ENCODE assay signal across 17 cellular contexts in the genomic region with DNA sequence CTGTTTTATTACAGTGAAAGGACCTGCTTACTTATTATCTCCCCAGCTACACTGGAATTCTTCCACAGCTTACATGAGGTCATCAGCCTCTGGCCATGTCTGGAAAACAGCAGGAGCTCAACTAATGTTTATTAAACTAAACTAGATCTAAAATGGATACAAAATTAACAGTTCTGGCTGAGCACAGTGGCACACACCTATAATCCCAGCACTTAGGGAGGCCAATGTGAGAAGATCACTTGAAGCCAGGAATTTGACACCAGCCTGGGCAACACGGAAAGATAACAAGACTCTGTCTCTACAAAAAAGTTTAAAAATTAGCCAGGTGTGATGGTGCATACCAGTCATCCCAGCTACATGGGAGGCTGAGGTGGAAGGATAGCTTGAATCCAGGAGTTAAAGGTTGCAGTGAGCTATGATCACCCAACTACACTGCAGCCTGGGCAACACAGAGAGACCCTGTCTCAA.
DNase-seq lines count a peak whose midpoint lies in the region; ATAC-seq, FAIRE-seq and TF ChIP-seq lines count a peak whose summit lies in the region.
"Had no signal": no experiment of that assay in that cellular context is flagged by ENCODE, and none has a peak within 500 bp of the region (broad histone marks: within the 10 kb centered on the region; RNA-seq: fewer than 3 reads in every experiment).

No MANE protein-coding gene starts in this region.

- ATAC-seq in A549 (peak in 1 of 2 experiments; percentile 14; a peak in 1 of 6 replicates), body of pancreas (peak; percentile 16), right lobe of liver (peak; percentile 48 to 70 (median 61)), HG03354 (IDR thresholded peaks at IDR 0.05; ENCODE audit: poor library complexity, severe bottlenecking, unreplicated experiment) (no peak), T-helper 17 cell (no peak)

- H3K4me1 ChIP-seq in A549 (peaks cover 51% of the 10 kb centered on the region), HEK293 (ENCODE audit: control insufficient read depth, insufficient read depth, low read length) (peaks cover 12% of the 10 kb centered on the region), body of pancreas (peaks cover 68% of the 10 kb centered on the region), right lobe of liver (peaks cover 0 to 18% (median 2%) of the 10 kb centered on the region in 4 donors)
- H3K4me1 ChIP-seq: uterus had no signal

- in situ Hi-C loops in GM13977 (cut with MboI; ENCODE audit: low pct_unique_long_range_greater_than_20kb, low sequenced_read_pairs, unreplicated experiment), result loop anchor here (10.0 kb wide), 1 partner anchor 218 kb away; the partner anchor contains the start of gene MARCKS

- intact Hi-C loops in body of pancreas (cut with DNase I), result no loop called here
- intact Hi-C loops in right lobe of liver (cut with DNase I), result no loop called here

- H3K27me3 Mint-ChIP-seq in T-helper 17 cell, result no peaks in the 10 kb centered on the region

- DNase-seq in A549 (ENCODE audit: low read depth in 1 of 2, low spot score in 1 of 2) (peak in 1 of 2 experiments; percentile 35), body of pancreas (peak in 1 of 4 donors; percentile 15), right lobe of liver (no peak), T-helper 1 cell (no peak), GM13977 (ENCODE audit: low spot score) (no peak), T-helper 17 cell (no peak)
- DNase-seq: activated CD4-positive, alpha-beta T cell treated with anti-CD3 and anti-CD28 coated beads for 48 hours; GDM1; head of caudate nucleus; left ventricle myocardium inferior; NCI-H2029; SW 1271; uterus had no signal

- TF ChIP-seq EP300 in A549 (IDR thresholded peaks at IDR 0.05), result no peak

- no peak overlapping the region for H3K4me3 Mint-ChIP-seq in T-helper 17 cell
- H3K4me3 Mint-ChIP-seq: neural crest cell had no signal

- H3K4me2 ChIP-seq in A549, result peak overlapping the region; percentile 49

- TF ChIP-seq RAD21 in A549 (conservative IDR thresholded peaks at IDR 0.05 in 1 of 2, IDR thresholded peaks at IDR 0.05 in 1 of 2), result 0 out of 5 replicates have a peak, but pooled peaks of 1 of the 2 experiments have one; percentile 15

- peaks cover 9% of the 10 kb centered on the region for H3K4me1 Mint-ChIP-seq in T-helper 17 cell

- no peak for FAIRE-seq in A549 (lab: Jason Lieb, UNC)

- no peaks in the 10 kb centered on the region for H3K9me3 ChIP-seq in A549
- no peaks in the 10 kb centered on the region for H3K9me3 ChIP-seq in HEK293 (ENCODE audit: control insufficient read depth, insufficient read depth, low read depth, low read length)
- H3K9me3 ChIP-seq in body of pancreas, result no peaks in the 10 kb centered on the region
- H3K9me3 ChIP-seq in right lobe of liver, result no peaks in the 10 kb centered on the region
- H3K9me3 ChIP-seq in T-helper 17 cell (ENCODE audit: control insufficient read depth, low read length, poor library complexity, severe bottlenecking), result no peaks in the 10 kb centered on the region
- H3K9me3 ChIP-seq: ascending aorta, left ventricle myocardium inferior, uterus had no signal

- TF ChIP-seq POLR2A in A549 (IDR thresholded peaks at IDR 0.05; ENCODE audit: low read length), result no peak
- TF ChIP-seq POLR2A in body of pancreas (IDR thresholded peaks at IDR 0.05), result no peak
- no peak for TF ChIP-seq POLR2A in right lobe of liver (IDR thresholded peaks at IDR 0.05)

- H3K27ac ChIP-seq in A549 (peak overlapping the region; percentile 72 to 73), HEK293 (ENCODE audit: extremely low read depth, low read depth, low read length) (no peak overlapping the region), body of pancreas (peak overlapping the region in 3 of 4 donors; percentile 11 to 75 (median 74)), right lobe of liver (peak overlapping the region in 1 of 3 donors; percentile 30)
- H3K27ac ChIP-seq: ascending aorta, left ventricle myocardium inferior, uterus had no signal

- H3K36me3 Mint-ChIP-seq in T-helper 17 cell (ENCODE audit: low read depth), result no peaks in the 10 kb centered on the region

- no peak overlapping the region for H3K27ac Mint-ChIP-seq in T-helper 17 cell

- POLR2A ChIA-PET in A549 (lab: Yijun Ruan, JAX) (interaction anchor here (0.6 kb wide), 1 partner anchor 125 kb away, joined by 8 read pairs; no protein-coding TSS in a partner anchor), HEK293 (lab: Yijun Ruan, JAX) (interaction anchor here (0.6 to 1.3 kb wide), 6 partner anchors 9 to 1355 kb away, joined by 3 to 8 read pairs (median 3); no protein-coding TSS in a partner anchor)

- no peak for TF ChIP-seq CTCF in A549 (IDR thresholded peaks at IDR 0.05)
- no peak for TF ChIP-seq CTCF in HEK293 (tag by site-specific recombination; IDR thresholded peaks at IDR 0.05)
- no peak for TF ChIP-seq CTCF in body of pancreas (IDR thresholded peaks at IDR 0.05)
- TF ChIP-seq CTCF in right lobe of liver (IDR thresholded peaks at IDR 0.05), result no peak
- TF ChIP-seq CTCF in GM13977 (IDR thresholded peaks at IDR 0.05; ENCODE audit: extremely low read depth, insufficient read depth, missing control alignments), result no peak

- 8% methylated on average over 1 of the region's 1 CpG for WGBS in A549 (ENCODE audit: missing lambda C conversion rate)
- WGBS in body of pancreas, 2 donors, result 11 to 28% methylated on average over 1 of the region's 1 CpG
- WGBS in right lobe of liver (ENCODE audit: insufficient coverage, low coverage, low lambda C conversion rate, missing lambda C conversion rate), result 13% methylated on average over 1 of the region's 1 CpG

- H3K36me3 ChIP-seq in HEK293 (ENCODE audit: control insufficient read depth in 2 of 2, insufficient read depth in 1 of 2, low read length in 2 of 2) (no peaks in the 10 kb centered on the region), body of pancreas (replicated peaks in 1 of 2; ENCODE audit: insufficient read depth in 1 of 2, low read depth in 2 of 2) (no peaks in the 10 kb centered on the region), right lobe of liver (no peaks in the 10 kb centered on the region)
- H3K36me3 ChIP-seq: ascending aorta, left ventricle myocardium inferior, uterus had no signal

- CTCF ChIA-PET in A549 (lab: Yijun Ruan, JAX), result interaction anchor here (1.2 to 2.1 kb wide), 2 partner anchors 10 to 222 kb away, joined by 3 to 5 read pairs; no protein-coding TSS in a partner anchor
- CTCF ChIA-PET in HEK293 (lab: Yijun Ruan, JAX), result interaction anchor here (0.5 to 1.2 kb wide), 6 partner anchors 9 to 1105 kb away, joined by 3 to 4 read pairs (median 3); no protein-coding TSS in a partner anchor

- H3K4me3 ChIP-seq in A549 (no peak overlapping the region), HEK293 (ENCODE audit: low read depth, low read length) (no peak overlapping the region), body of pancreas (no peak overlapping the region), right lobe of liver (no peak overlapping the region)
- H3K4me3 ChIP-seq: ascending aorta, left ventricle myocardium inferior, uterus had no signal

- no peaks in the 10 kb centered on the region for H3K27me3 ChIP-seq in body of pancreas
- no peaks in the 10 kb centered on the region for H3K27me3 ChIP-seq in right lobe of liver
- H3K27me3 ChIP-seq: ascending aorta, uterus had no signal

TF ChIP-seq in A549, 52 proteins besides CTCF, POLR2A, EP300 and RAD21:
- TF ChIP-seq CHD4 (IDR thresholded peaks at IDR 0.05; ENCODE audit: borderline replicate concordance), result no peak
- TF ChIP-seq, protein P1, sequence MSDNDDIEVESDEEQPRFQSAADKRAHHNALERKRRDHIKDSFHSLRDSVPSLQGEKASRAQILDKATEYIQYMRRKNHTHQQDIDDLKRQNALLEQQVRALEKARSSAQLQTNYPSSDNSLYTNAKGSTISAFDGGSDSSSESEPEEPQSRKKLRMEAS (IDR thresholded peaks at IDR 0.05), result peak; percentile 32; the same call in 1 of the 2 replicates
- TF ChIP-seq JUN (IDR thresholded peaks at IDR 0.05), result no peak
- no peak for TF ChIP-seq ESRRA (IDR thresholded peaks at IDR 0.05; ENCODE audit: borderline replicate concordance, low read length)

TF ChIP-seq in HEK293, 187 proteins besides CTCF, POLR2A, EP300 and RAD21 (continues in another document):
- TF ChIP-seq YY1 (tag by site-specific recombination; IDR thresholded peaks at IDR 0.05) (0 out of 2 replicates have a peak, but pooled peaks have one; percentile 36), MZF1 (tag by site-specific recombination; IDR thresholded peaks at IDR 0.05; ENCODE audit: borderline replicate concordance) (peak; percentile 74; the same call in 1 of the 2 replicates), ZNF843 (tag by site-specific recombination; IDR thresholded peaks at IDR 0.05) (peak; percentile 93), ZNF324 (tag by site-specific recombination; IDR thresholded peaks at IDR 0.05) (no peak), KLF7 (tag by site-specific recombination; IDR thresholded peaks at IDR 0.05; ENCODE audit: borderline replicate concordance) (peak; percentile 40; the same call in 1 of the 2 replicates), OVOL3 (tag by site-specific recombination; IDR thresholded peaks at IDR 0.05) (peak; percentile 80; the same call in 1 of the 2 replicates), ZBTB17 (tag by site-specific recombination; IDR thresholded peaks at IDR 0.05) (peak; percentile 51), IKZF3 (tag by site-specific recombination; IDR thresholded peaks at IDR 0.05) (peak; percentile 58; the same call in 1 of the 2 replicates)
- TF ChIP-seq, protein P2, sequence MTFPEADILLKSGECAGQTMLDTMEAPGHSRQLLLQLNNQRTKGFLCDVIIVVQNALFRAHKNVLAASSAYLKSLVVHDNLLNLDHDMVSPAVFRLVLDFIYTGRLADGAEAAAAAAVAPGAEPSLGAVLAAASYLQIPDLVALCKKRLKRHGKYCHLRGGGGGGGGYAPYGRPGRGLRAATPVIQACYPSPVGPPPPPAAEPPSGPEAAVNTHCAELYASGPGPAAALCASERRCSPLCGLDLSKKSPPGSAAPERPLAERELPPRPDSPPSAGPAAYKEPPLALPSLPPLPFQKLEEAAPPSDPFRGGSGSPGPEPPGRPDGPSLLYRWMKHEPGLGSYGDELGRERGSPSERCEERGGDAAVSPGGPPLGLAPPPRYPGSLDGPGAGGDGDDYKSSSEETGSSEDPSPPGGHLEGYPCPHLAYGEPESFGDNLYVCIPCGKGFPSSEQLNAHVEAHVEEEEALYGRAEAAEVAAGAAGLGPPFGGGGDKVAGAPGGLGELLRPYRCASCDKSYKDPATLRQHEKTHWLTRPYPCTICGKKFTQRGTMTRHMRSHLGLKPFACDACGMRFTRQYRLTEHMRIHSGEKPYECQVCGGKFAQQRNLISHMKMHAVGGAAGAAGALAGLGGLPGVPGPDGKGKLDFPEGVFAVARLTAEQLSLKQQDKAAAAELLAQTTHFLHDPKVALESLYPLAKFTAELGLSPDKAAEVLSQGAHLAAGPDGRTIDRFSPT (tag by site-specific recombination; IDR thresholded peaks at IDR 0.05), result peak; percentile 67

Comparison
In these comparisons a context has a peak if more than half of its experiments do, and no peak if none do; other contexts are left out.
1. ATAC-seq: peak in body of pancreas (single experiment) and right lobe of liver (4 of 4); none in HG03354 (single experiment) and T-helper 17 cell (single experiment).